Comparison of ENCODE assay signal across 6 cellular contexts in the genomic region with DNA sequence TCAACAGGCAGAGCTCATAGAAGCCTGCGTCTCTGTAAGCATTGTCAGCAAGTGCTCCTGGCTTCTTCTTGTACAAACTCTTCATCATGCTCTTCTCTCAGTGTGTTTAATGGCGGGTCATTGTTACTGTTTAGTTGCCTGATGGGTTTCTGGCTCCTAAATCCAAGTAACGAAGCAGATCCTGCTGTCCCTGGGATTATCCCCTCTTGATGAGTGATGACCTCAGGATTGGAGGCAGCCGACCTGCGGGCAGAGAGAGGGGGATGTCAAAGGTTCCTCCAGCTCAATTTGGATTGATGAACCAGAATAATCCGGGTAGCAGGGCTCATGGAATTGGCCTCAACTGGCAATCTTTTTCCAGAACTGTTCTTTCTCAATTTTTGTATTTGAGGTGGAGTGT.
"Had no signal": no experiment of that assay in that cellular context is flagged by ENCODE, and none has a peak within 500 bp of the region (broad histone marks: within the 10 kb centered on the region; RNA-seq: fewer than 3 reads in every experiment).

No MANE protein-coding gene starts in this region.

- H3K27ac ChIP-seq: HL-60 had no signal

- H3K27ac Mint-ChIP-seq: IgD-negative memory B cell had no signal

- H3K9me3 Mint-ChIP-seq: IgD-negative memory B cell had no signal

- DNase-seq: IMR-90, KBM-7 had no signal

- H3K4me3 Mint-ChIP-seq: IgD-negative memory B cell had no signal

- H3K4me3 ChIP-seq: K562 had no signal

- H3K36me3 Mint-ChIP-seq: IgD-negative memory B cell had no signal

- H3K4me1 Mint-ChIP-seq: IgD-negative memory B cell had no signal

- ATAC-seq: HepG2, K562 had no signal
